8 cellular contexts compared by ENCODE assay signal in genomic region chr3:108552267-108553159, GRCh38. TPM values are rescaled to one million over a fixed set of nuclear protein-coding genes. Genes with fewer than 3 reads are reported as not detected.
DNase-seq lines count a peak whose midpoint lies in the region; ATAC-seq and TF ChIP-seq lines count a peak whose summit lies in the region.

No MANE protein-coding gene starts in this region.

- H3K4me3 ChIP-seq in BE2C (ENCODE audit: low read depth, low read length) (no peak overlapping the region), MM.1S (ENCODE audit: low read length) (no peak overlapping the region)

- H4K20me1 ChIP-seq in MM.1S (ENCODE audit: insufficient read depth, low read length) = no peaks in the 10 kb centered on the region

- H3K4me1 ChIP-seq in BE2C = no peaks in the 10 kb centered on the region
- no peaks in the 10 kb centered on the region for H3K4me1 ChIP-seq in MM.1S (ENCODE audit: low read length)

- TF ChIP-seq CTCF in BE2C (IDR thresholded peaks at IDR 0.05; ENCODE audit: low read depth, low read length) (peak; percentile 42), MM.1S (IDR thresholded peaks at IDR 0.05; ENCODE audit: low read length) (peak; percentile 50), omental fat pad (IDR thresholded peaks at IDR 0.05) (no peak)

- H3K9me2 ChIP-seq in MM.1S (replicated peaks; ENCODE audit: insufficient read depth, low read length) = no peaks in the 10 kb centered on the region

- H3K36me3 ChIP-seq in BE2C = peaks cover 16% of the 10 kb centered on the region
- peaks cover 2% of the 10 kb centered on the region; the same call in 1 of the 2 replicates for H3K36me3 ChIP-seq in MM.1S (replicated peaks; ENCODE audit: insufficient read depth, low read length)

- H3F3A ChIP-seq in MM.1S (ENCODE audit: insufficient read depth, low read length) = no peaks in the 10 kb centered on the region

- H3K4me2 ChIP-seq in MM.1S (ENCODE audit: low read depth, low read length) = no peak overlapping the region

- DNase-seq in BE2C (no peak), MM.1S (peak; percentile 47), SK-N-DZ (ENCODE audit: low spot score) (peak; percentile 63), fibroblast of gingiva (ENCODE audit: low read depth) (peak; percentile 40), omental fat pad (ENCODE audit: low spot score) (no peak), ecto neural progenitor cell (ENCODE audit: low spot score) (no peak)

- H3K79me2 ChIP-seq in MM.1S (ENCODE audit: low read length) = no peaks in the 10 kb centered on the region

- no peaks in the 10 kb centered on the region for H3K9me3 ChIP-seq in BE2C
- H3K9me3 ChIP-seq in MM.1S (replicated peaks; ENCODE audit: insufficient read depth, low read length) = no peaks in the 10 kb centered on the region

- H3K27ac ChIP-seq in MM.1S (ENCODE audit: low read length) = no peak overlapping the region

- no peak overlapping the region for H2AFZ ChIP-seq in MM.1S (ENCODE audit: low read length)

- H3K27me3 ChIP-seq in BE2C (no peaks in the 10 kb centered on the region), MM.1S (replicated peaks; ENCODE audit: insufficient read depth, low read length) (no peaks in the 10 kb centered on the region)

- no peak overlapping the region for H3K9ac ChIP-seq in MM.1S (ENCODE audit: low read length)

- ATAC-seq in GM18870 (IDR thresholded peaks at IDR 0.05; ENCODE audit: unreplicated experiment) = peak; percentile 43
- peak; percentile 46 for ATAC-seq in omental fat pad (ENCODE audit: low FRiP score)
- ATAC-seq in GM21529 (IDR thresholded peaks at IDR 0.05; ENCODE audit: unreplicated experiment) = no peak

RNA-seq across cellular contexts. Expression of gene CIP2A, which starts 36.7 kb away (rescaled TPM):
- 2.8 TPM for polyA plus RNA-seq in BE2C (2012; ENCODE audit: insufficient read depth, insufficient read length, low read depth)
- 34.8 and 43.8 TPM in 2 replicates for polyA plus RNA-seq in SK-N-DZ (2014; cell fraction: cytosol; rRNA removed)
- polyA plus RNA-seq in SK-N-DZ (2014; cell fraction: nucleus; rRNA removed) = 66.1 and 67.2 TPM in 2 replicates
- total RNA-seq in omental fat pad = 1 to 10 TPM; 1.1 to 6.4 (median 5.7) TPM

RNA-seq across cellular contexts. Expression of gene DZIP3, which starts 37.0 kb away (rescaled TPM):
- polyA plus RNA-seq in BE2C (2012; ENCODE audit: insufficient read depth, insufficient read length, low read depth) = 11.1 TPM
- polyA plus RNA-seq in SK-N-DZ (2014; cell fraction: cytosol; rRNA removed) = 22.4 and 22.7 TPM in 2 replicates
- 61.1 and 65.5 TPM in 2 replicates for polyA plus RNA-seq in SK-N-DZ (2014; cell fraction: nucleus; rRNA removed)
- 1 to 10 TPM; 3.6 to 7.9 (median 5.7) TPM for total RNA-seq in omental fat pad

RNA-seq across cellular contexts. Expression of gene MYH15, which starts 42.1 kb away (rescaled TPM):
- 10.1 TPM for polyA plus RNA-seq in BE2C (2012; ENCODE audit: insufficient read depth, insufficient read length, low read depth)
- polyA plus RNA-seq in SK-N-DZ (2014; cell fraction: cytosol; rRNA removed) = 1.5 and 1.6 TPM in 2 replicates
- 1.8 and 2.4 TPM in 2 replicates for polyA plus RNA-seq in SK-N-DZ (2014; cell fraction: nucleus; rRNA removed)
- total RNA-seq in omental fat pad = not detected

Comparison
In these comparisons a context has a peak if more than half of its experiments do, and no peak if none do; other contexts are left out.
1. DNase-seq: peak in MM.1S (single experiment), SK-N-DZ (single experiment) and fibroblast of gingiva (single experiment); none in BE2C (single experiment), omental fat pad (single experiment) and ecto neural progenitor cell (single experiment).
2. CTCF ChIP-seq: peak in BE2C (single experiment) and MM.1S (single experiment); none in omental fat pad (0 of 3).